Comparison of ENCODE assay signal across 14 cellular contexts in the genomic region with DNA sequence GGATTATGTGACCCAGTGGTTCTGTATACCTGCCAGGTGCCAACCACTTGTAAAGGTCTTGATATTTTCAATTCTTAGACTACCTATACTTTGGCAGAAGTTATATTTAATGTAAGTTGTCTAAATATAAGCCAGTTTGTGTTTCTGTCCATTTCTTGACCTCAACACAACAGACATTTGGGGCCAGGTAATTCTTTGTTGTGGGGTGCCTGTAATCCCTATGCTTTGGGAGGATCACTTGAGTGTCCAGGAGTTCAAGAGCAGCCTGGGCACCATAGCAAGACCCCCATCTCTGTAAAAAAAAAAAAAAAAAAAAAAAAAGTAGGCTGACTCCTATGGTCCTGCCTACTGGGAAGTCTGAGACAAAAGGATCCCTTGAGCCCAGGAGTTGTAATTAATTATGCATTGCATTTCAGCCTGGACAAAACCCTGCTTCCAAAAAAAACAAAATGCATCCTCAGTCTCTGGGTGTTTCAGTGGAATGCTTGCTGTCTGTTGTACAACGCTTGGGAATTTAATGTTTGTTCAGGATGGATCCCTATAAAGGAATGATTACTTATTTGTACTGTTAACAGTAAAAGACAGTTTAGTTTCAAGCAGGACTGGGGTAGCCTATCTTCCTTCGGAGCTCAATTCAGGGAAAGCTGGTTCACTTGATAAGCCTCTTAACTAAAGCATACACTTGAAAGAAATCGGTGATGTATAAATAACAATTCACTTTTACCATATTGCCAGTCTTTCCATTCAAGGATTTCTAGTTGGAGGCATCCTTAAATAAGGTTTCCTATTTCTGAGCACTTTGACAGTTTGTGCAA. TPM values are rescaled to one million over a fixed set of nuclear protein-coding genes. Genes with fewer than 3 reads are reported as not detected.
DNase-seq lines count a peak whose midpoint lies in the region; ATAC-seq and TF ChIP-seq lines count a peak whose summit lies in the region.
"Had no signal": no experiment of that assay in that cellular context is flagged by ENCODE, and none has a peak within 500 bp of the region (broad histone marks: within the 10 kb centered on the region; RNA-seq: fewer than 3 reads in every experiment).

No MANE protein-coding gene starts in this region.

- H3K4me3 Mint-ChIP-seq in activated T-cell treated with anti-CD3 and anti-CD28 coated beads, Interleukin-2, amount 50 U/mL, for 24 hours: peak overlapping the region; percentile 97
- no peak overlapping the region for H3K4me3 Mint-ChIP-seq in WTC11
- peak overlapping the region in 2 of 3 experiments; percentile 15 to 53 for H3K4me3 Mint-ChIP-seq in nephron

- POLR2A ChIA-PET in WTC11 (lab: Charles Lee): no interaction called here

- no peak for ATAC-seq in WTC11
- ATAC-seq in HG03039 (IDR thresholded peaks at IDR 0.05; ENCODE audit: unreplicated experiment): no peak
- no peak for ATAC-seq in GM18907 (IDR thresholded peaks at IDR 0.05; ENCODE audit: unreplicated experiment)

- peaks cover 32% of the 10 kb centered on the region for H3K4me1 Mint-ChIP-seq in activated T-cell treated with anti-CD3 and anti-CD28 coated beads, Interleukin-2, amount 50 U/mL, for 24 hours (ENCODE audit: low read depth)
- H3K4me1 Mint-ChIP-seq in WTC11 (peaks cover 20% of the 10 kb centered on the region), nephron (peaks cover 16% of the 10 kb centered on the region)

- CTCF ChIA-PET in WTC11 (lab: Charles Lee): no interaction called here

- no peak for DNase-seq in activated T-cell treated with anti-CD3 and anti-CD28 coated beads, Interleukin-2, amount 50 U/mL, for 24 hours
- DNase-seq in activated T-cell treated with anti-CD3 and anti-CD28 coated beads for 4 hours (no peak), WTC11 (ENCODE audit: low spot score) (no peak), activated gamma-delta T cell (lab: John Stamatoyannopoulos, UW) (no peak)
- DNase-seq: activated effector memory CD4-positive, alpha-beta T cell treated with anti-CD3 and anti-CD28 coated beads, Interleukin-2, amount 50 U/mL, for 16 hours; caudate nucleus; DMS79; KBM-7; NCI-H1694 had no signal

- peak overlapping the region; percentile 87 for H3K27ac Mint-ChIP-seq in activated T-cell treated with anti-CD3 and anti-CD28 coated beads, Interleukin-2, amount 50 U/mL, for 24 hours
- peak overlapping the region; percentile 74 for H3K27ac Mint-ChIP-seq in WTC11
- H3K27ac Mint-ChIP-seq in nephron: peak overlapping the region in 1 of 3 experiments; percentile 30

- peaks cover 92% of the 10 kb centered on the region for H3K36me3 Mint-ChIP-seq in activated T-cell treated with anti-CD3 and anti-CD28 coated beads, Interleukin-2, amount 50 U/mL, for 24 hours (ENCODE audit: low read depth)
- peaks cover 45% of the 10 kb centered on the region for H3K36me3 Mint-ChIP-seq in WTC11
- H3K36me3 Mint-ChIP-seq in nephron (ENCODE audit: low read depth): peaks cover 37% of the 10 kb centered on the region

- TF ChIP-seq POLR2A in GM19099 (IDR thresholded peaks at IDR 0.05; ENCODE audit: extremely low read depth, insufficient read length, low read depth): peak; percentile 32

- no peaks in the 10 kb centered on the region for H3K27me3 Mint-ChIP-seq in activated T-cell treated with anti-CD3 and anti-CD28 coated beads, Interleukin-2, amount 50 U/mL, for 24 hours
- H3K27me3 Mint-ChIP-seq in WTC11 (ENCODE audit: low read depth): no peaks in the 10 kb centered on the region
- no peaks in the 10 kb centered on the region for H3K27me3 Mint-ChIP-seq in nephron (ENCODE audit: low read depth)
- H3K27me3 Mint-ChIP-seq: progenitor cell of endocrine pancreas had no signal

- no peaks in the 10 kb centered on the region for H3K9me3 Mint-ChIP-seq in activated T-cell treated with anti-CD3 and anti-CD28 coated beads, Interleukin-2, amount 50 U/mL, for 24 hours
- H3K9me3 Mint-ChIP-seq in WTC11: no peaks in the 10 kb centered on the region
- H3K9me3 Mint-ChIP-seq in nephron: no peaks in the 10 kb centered on the region

- no peak for TF ChIP-seq CTCF in WTC11 (IDR thresholded peaks at IDR 0.05)
- no peak for TF ChIP-seq CTCF in nephron (IDR thresholded peaks at IDR 0.05; ENCODE audit: unreplicated experiment in 3 of 3)

TF ChIP-seq in WTC11, 78 proteins besides CTCF, POLR2A, EP300 and RAD21:
- peak; percentile 59; the same call in 1 of the 2 replicates for TF ChIP-seq ZNF121 (CRISPR knock-in tag; IDR thresholded peaks at IDR 0.05)
- TF ChIP-seq, protein P1, sequence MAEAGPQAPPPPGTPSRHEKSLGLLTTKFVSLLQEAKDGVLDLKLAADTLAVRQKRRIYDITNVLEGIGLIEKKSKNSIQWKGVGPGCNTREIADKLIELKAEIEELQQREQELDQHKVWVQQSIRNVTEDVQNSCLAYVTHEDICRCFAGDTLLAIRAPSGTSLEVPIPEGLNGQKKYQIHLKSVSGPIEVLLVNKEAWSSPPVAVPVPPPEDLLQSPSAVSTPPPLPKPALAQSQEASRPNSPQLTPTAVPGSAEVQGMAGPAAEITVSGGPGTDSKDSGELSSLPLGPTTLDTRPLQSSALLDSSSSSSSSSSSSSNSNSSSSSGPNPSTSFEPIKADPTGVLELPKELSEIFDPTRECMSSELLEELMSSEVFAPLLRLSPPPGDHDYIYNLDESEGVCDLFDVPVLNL (CRISPR knock-in tag; IDR thresholded peaks at IDR 0.05; ENCODE audit: borderline replicate concordance, low read depth): no peak

RNA-seq across cellular contexts. Expression of a gene that starts 3.4 kb away (rescaled TPM):
- 1,384 to 1,430 TPM (median 1,424 TPM) in 3 replicates for total RNA-seq in WTC11 (2021)

RNA-seq across cellular contexts. Expression of a gene that starts 3.8 kb away (rescaled TPM):
- total RNA-seq in WTC11 (2021): 6.9 to 7.5 TPM (median 7.2 TPM) in 3 replicates

RNA-seq across cellular contexts. Expression of a gene that starts 33.1 kb away (rescaled TPM):
- total RNA-seq in WTC11 (2021): 38.9 to 43.9 TPM (median 39.8 TPM) in 3 replicates
